Comparison of ENCODE assay signal across 31 cellular contexts in genomic region chr5:95800553-95800952, GRCh38.
"Had no signal": no experiment of that assay in that cellular context is flagged by ENCODE, and none has a peak within 500 bp of the region (broad histone marks: within the 10 kb centered on the region; RNA-seq: fewer than 3 reads in every experiment).

No MANE protein-coding gene starts in this region.

- H3K9me3 ChIP-seq: Peyer's patch had no signal

- H3K36me3 Mint-ChIP-seq: activated CD4-positive, alpha-beta memory T cell treated with anti-CD3 and anti-CD28 coated beads for 36 hours had no signal

- H3K27ac ChIP-seq: brain microvascular endothelial cell, KMS-11, Peyer's patch, VCaP had no signal

- H3K9ac ChIP-seq: KMS-11 had no signal

- H3K9me3 Mint-ChIP-seq: activated B cell treated with CpG ODN at 0.5 μM for 24 hours; activated CD4-positive, alpha-beta memory T cell treated with anti-CD3 and anti-CD28 coated beads for 36 hours; activated naive CD4-positive, alpha-beta T cell treated with anti-CD3 and anti-CD28 coated beads for 36 hours; activated naive CD8-positive, alpha-beta T cell treated with anti-CD3 and anti-CD28 coated beads, Interleukin-2, amount 50 U/mL, for 24 hours; activated T-cell treated with anti-CD3 and anti-CD28 coated beads, Interleukin-2, amount 50 U/mL, for 4 hours had no signal

- H3K4me3 ChIP-seq: Peyer's patch had no signal

- H3K27ac Mint-ChIP-seq: activated B cell treated with CpG ODN at 0.5 μM for 24 hours; activated CD4-positive, alpha-beta memory T cell treated with anti-CD3 and anti-CD28 coated beads for 36 hours; activated naive CD4-positive, alpha-beta T cell treated with anti-CD3 and anti-CD28 coated beads for 36 hours; activated naive CD8-positive, alpha-beta T cell; activated naive CD8-positive, alpha-beta T cell treated with anti-CD3 and anti-CD28 coated beads, Interleukin-2, amount 50 U/mL, for 24 hours; activated T-helper 1 cell treated with anti-CD3 and anti-CD28 coated beads, Interleukin-12 subunit alpha, Interleukin-12 subunit beta, Interleukin-2, Interleukin-4 antibody, amounts not matched to agents 30 ng/mL and 10 ng/mL and 1 ng/mL, durations not matched to agents 14 hours and 24 hours and 36 hours had no signal

- H3K27me3 ChIP-seq: brain microvascular endothelial cell, Peyer's patch had no signal

- DNase-seq: activated B cell treated with CpG ODN at 0.5 μM for 24 hours; activated CD4-positive, alpha-beta memory T cell treated with anti-CD3 and anti-CD28 coated beads for 36 hours; activated CD4-positive, alpha-beta T cell treated with anti-CD3 and anti-CD28 coated beads for 4 hours; activated CD4-positive, alpha-beta T cell treated with anti-CD3 and anti-CD28 coated beads, Interleukin-2, amount 50 U/mL, for 1 hour; activated CD4-positive, CD25-positive, alpha-beta regulatory T cell treated with anti-CD3 and anti-CD28 coated beads, Interleukin-2, amount 50 U/mL, for 72 hours; activated CD8-positive, alpha-beta memory T cell treated with anti-CD3 and anti-CD28 coated beads, Interleukin-2, amount 50 U/mL, for 4 hours; activated gamma-delta T cell treated with Interleukin-2 at 50 U/mL for 16 hours; activated naive CD4-positive, alpha-beta T cell treated with anti-CD3 and anti-CD28 coated beads for 36 hours; activated naive CD8-positive, alpha-beta T cell treated with anti-CD3 and anti-CD28 coated beads, Interleukin-2, amount 50 U/mL, for 24 hours; activated T-cell treated with anti-CD3 and anti-CD28 coated beads for 4 hours; activated T-cell treated with anti-CD3 and anti-CD28 coated beads, Interleukin-2, amount 50 U/mL, for 4 hours; aorta; brain microvascular endothelial cell; MM.1S; NCI-H1092; NCI-H1436 treated with DMSO at 0.1 percent for 48 hours; NCI-H1694 treated with DMSO at 0.1 percent for 48 hours; NCI-H2029; NCI-H345; NCI-H524 treated with DMSO at 0.1 percent for 48 hours; PC-3; Peyer's patch; RPMI8226; SW 1271; T-helper 1 cell; T-helper 2 cell; T-helper 9 cell had no signal

- ATAC-seq: activated naive CD8-positive, alpha-beta T cell treated with anti-CD3 and anti-CD28 coated beads, Interleukin-2, amount 50 U/mL, for 24 hours; activated T-cell treated with anti-CD3 and anti-CD28 coated beads, Interleukin-2, amount 50 U/mL, for 4 hours; PC-3 had no signal

- H3K4me3 Mint-ChIP-seq: activated B cell treated with CpG ODN at 0.5 μM for 24 hours; activated CD4-positive, alpha-beta memory T cell treated with anti-CD3 and anti-CD28 coated beads for 36 hours; activated naive CD4-positive, alpha-beta T cell treated with anti-CD3 and anti-CD28 coated beads for 36 hours; activated naive CD8-positive, alpha-beta T cell; activated naive CD8-positive, alpha-beta T cell treated with anti-CD3 and anti-CD28 coated beads, Interleukin-2, amount 50 U/mL, for 24 hours; activated T-cell treated with anti-CD3 and anti-CD28 coated beads, Interleukin-2, amount 50 U/mL, for 4 hours; activated T-helper 1 cell treated with anti-CD3 and anti-CD28 coated beads, Interleukin-12 subunit alpha, Interleukin-12 subunit beta, Interleukin-2, Interleukin-4 antibody, amounts not matched to agents 30 ng/mL and 10 ng/mL and 1 ng/mL, durations not matched to agents 14 hours and 24 hours and 36 hours had no signal

- H3K4me1 Mint-ChIP-seq: activated B cell treated with CpG ODN at 0.5 μM for 24 hours; activated naive CD8-positive, alpha-beta T cell treated with anti-CD3 and anti-CD28 coated beads, Interleukin-2, amount 50 U/mL, for 24 hours had no signal

- H3K27me3 Mint-ChIP-seq: activated B cell treated with CpG ODN at 0.5 μM for 24 hours; activated CD4-positive, alpha-beta memory T cell treated with anti-CD3 and anti-CD28 coated beads for 36 hours; activated naive CD8-positive, alpha-beta T cell; activated naive CD8-positive, alpha-beta T cell treated with anti-CD3 and anti-CD28 coated beads, Interleukin-2, amount 50 U/mL, for 24 hours had no signal

- H3K4me2 ChIP-seq: KMS-11 had no signal

- H3K36me3 ChIP-seq: brain microvascular endothelial cell, Peyer's patch had no signal
